In genomic region chr14:97177635-97178034, GRCh38 we compare ENCODE assay signal across 13 cellular contexts.
DNase-seq lines count a peak whose midpoint lies in the region; ATAC-seq and TF ChIP-seq lines count a peak whose summit lies in the region.
"Had no signal": no experiment of that assay in that cellular context is flagged by ENCODE, and none has a peak within 500 bp of the region (broad histone marks: within the 10 kb centered on the region; RNA-seq: fewer than 3 reads in every experiment).

No MANE protein-coding gene starts in this region.

- H3K9me3 ChIP-seq in GM23248 (ENCODE audit: low read depth), result no peaks in the 10 kb centered on the region
- H3K9me3 ChIP-seq: gastrocnemius medialis had no signal

- H2AFZ ChIP-seq in GM23248, result no peak overlapping the region

- no peak overlapping the region for H3K27ac ChIP-seq in GM23248
- H3K27ac ChIP-seq: gastrocnemius medialis, sigmoid colon had no signal

- H3K36me3 Mint-ChIP-seq in activated B cell treated with CpG ODN at 0.5 μM for 24 hours (ENCODE audit: low read depth), result no peaks in the 10 kb centered on the region

- in situ Hi-C loops in GM23248 (cut with MboI), result no loop called here

- POLR2A ChIA-PET in activated B cell treated with CpG ODN at 0.5 μM for 24 hours (lab: Charles Lee), result no interaction called here

- no peaks in the 10 kb centered on the region for H3K79me2 ChIP-seq in GM23248 (ENCODE audit: insufficient read depth)

- WGBS in GM23248 (ENCODE audit: low coverage in 1 of 2, low lambda C conversion rate in 2 of 2, missing lambda C conversion rate in 2 of 2), 2 experiments, result 59 to 74% methylated on average over 5 of the region's 5 CpGs

- no peaks in the 10 kb centered on the region for H3K27me3 ChIP-seq in GM23248 (replicated peaks; ENCODE audit: insufficient read depth)
- H3K27me3 ChIP-seq: gastrocnemius medialis had no signal

- no peaks in the 10 kb centered on the region for H3K27me3 Mint-ChIP-seq in stimulated activated naive CD8-positive, alpha-beta T cell treated with anti-CD3 and anti-CD28 coated beads, Interleukin-15, amount 100 ng/mL, for 72 hours
- H3K27me3 Mint-ChIP-seq in activated B cell treated with CpG ODN at 0.5 μM for 24 hours, result peaks cover 4% of the 10 kb centered on the region

- H3K27ac Mint-ChIP-seq in stimulated activated naive CD8-positive, alpha-beta T cell treated with anti-CD3 and anti-CD28 coated beads, Interleukin-15, amount 100 ng/mL, for 72 hours, result peak overlapping the region in 1 of 2 donors; percentile 39
- H3K27ac Mint-ChIP-seq in activated B cell treated with CpG ODN at 0.5 μM for 24 hours, result peak overlapping the region; percentile 43
- H3K27ac Mint-ChIP-seq: activated T-helper 2 cell treated with anti-CD3 and anti-CD28 coated beads, Interferon-gamma antibody, Interleukin-2, Interleukin-4, amounts not matched to agents 10 μg/mL and 5 μg/mL and 100 μg/mL, durations not matched to agents 14 hours and 24 hours and 36 hours had no signal

- H3F3A ChIP-seq in GM23248 (ENCODE audit: insufficient read depth), result peaks cover 5% of the 10 kb centered on the region

- no peak overlapping the region for H3K4me3 ChIP-seq in GM23248
- H3K4me3 ChIP-seq: gastrocnemius medialis, sigmoid colon had no signal

- intact Hi-C loops in activated B cell treated with CpG ODN at 0.5 μM for 24 hours (cut with micrococcal nuclease), result no loop called here

- no peak for DNase-seq in stimulated activated naive CD8-positive, alpha-beta T cell treated with anti-CD3 and anti-CD28 coated beads, Interleukin-15, amount 100 ng/mL, for 72 hours
- no peak for DNase-seq in stimulated activated naive CD8-positive, alpha-beta T cell treated with anti-CD3 and anti-CD28 coated beads, Interleukin-15, Interleukin-2, amounts not matched to agents 100 U/mL and 50 U/mL, for 24 hours
- peak; percentile 2 for DNase-seq in GM23248
- DNase-seq in activated B cell treated with CpG ODN at 0.5 μM for 24 hours, result no peak
- no peak for DNase-seq in effector CD8-positive, alpha-beta T cell (lab: John Stamatoyannopoulos, UW)
- no peak for DNase-seq in left lobe of liver (ENCODE audit: low spot score)
- DNase-seq in NCI-H526 (lab: John Stamatoyannopoulos, UW), result no peak
- DNase-seq in AG08396 (ENCODE audit: low spot score), result no peak
- DNase-seq: aorta, gastrocnemius medialis, sigmoid colon, substantia nigra had no signal

- H3K36me3 ChIP-seq in GM23248 (ENCODE audit: low read depth), result no peaks in the 10 kb centered on the region
- H3K36me3 ChIP-seq: gastrocnemius medialis, sigmoid colon had no signal

- no peaks in the 10 kb centered on the region for H4K20me1 ChIP-seq in GM23248 (ENCODE audit: insufficient read depth)

- H3K9ac ChIP-seq in GM23248, result no peak overlapping the region

- peak; percentile 26 for ATAC-seq in stimulated activated naive CD8-positive, alpha-beta T cell treated with anti-CD3 and anti-CD28 coated beads, Interleukin-15, amount 100 ng/mL, for 72 hours
- no peak for ATAC-seq in stimulated activated naive CD8-positive, alpha-beta T cell treated with anti-CD3 and anti-CD28 coated beads, Interleukin-15, Interleukin-2, amounts not matched to agents 100 U/mL and 50 U/mL, for 24 hours
- ATAC-seq in activated B cell treated with CpG ODN at 0.5 μM for 24 hours (ENCODE audit: low read depth), result peak; percentile 93
- ATAC-seq in left lobe of liver, result no peak
- ATAC-seq: gastrocnemius medialis had no signal

- H3K4me3 Mint-ChIP-seq in stimulated activated naive CD8-positive, alpha-beta T cell treated with anti-CD3 and anti-CD28 coated beads, Interleukin-15, amount 100 ng/mL, for 72 hours, result no peak overlapping the region
- no peak overlapping the region for H3K4me3 Mint-ChIP-seq in activated B cell treated with CpG ODN at 0.5 μM for 24 hours

- H3K4me1 Mint-ChIP-seq in stimulated activated naive CD8-positive, alpha-beta T cell treated with anti-CD3 and anti-CD28 coated beads, Interleukin-15, amount 100 ng/mL, for 72 hours, result peaks cover 40% of the 10 kb centered on the region
- H3K4me1 Mint-ChIP-seq in activated B cell treated with CpG ODN at 0.5 μM for 24 hours, result peaks cover 25% of the 10 kb centered on the region

- CTCF ChIA-PET in activated B cell treated with CpG ODN at 0.5 μM for 24 hours (lab: Charles Lee), result no interaction called here

- peaks cover 13% of the 10 kb centered on the region for H3K4me1 ChIP-seq in GM23248 (ENCODE audit: insufficient read depth)
- H3K4me1 ChIP-seq: gastrocnemius medialis, sigmoid colon had no signal

- no peaks in the 10 kb centered on the region for H3K9me2 ChIP-seq in GM23248 (ENCODE audit: insufficient read depth)

- H3K4me2 ChIP-seq in GM23248 (ENCODE audit: unreplicated experiment), result no peak overlapping the region

- TF ChIP-seq CTCF in activated B cell treated with CpG ODN at 0.5 μM for 24 hours (IDR thresholded peaks at IDR 0.05), result no peak

- peaks cover 17 to 20% of the 10 kb centered on the region in 2 donors for H3K9me3 Mint-ChIP-seq in stimulated activated naive CD8-positive, alpha-beta T cell treated with anti-CD3 and anti-CD28 coated beads, Interleukin-15, amount 100 ng/mL, for 72 hours
- H3K9me3 Mint-ChIP-seq in activated B cell treated with CpG ODN at 0.5 μM for 24 hours, result peaks cover 6% of the 10 kb centered on the region

Comparison
In these comparisons a context has a peak if more than half of its experiments do, and no peak if none do; other contexts are left out.
1. ATAC-seq: peak in stimulated activated naive CD8-positive, alpha-beta T cell treated with anti-CD3 and anti-CD28 coated beads, Interleukin-15, amount 100 ng/mL, for 72 hours (single experiment) and activated B cell treated with CpG ODN at 0.5 μM for 24 hours (single experiment); none in stimulated activated naive CD8-positive, alpha-beta T cell treated with anti-CD3 and anti-CD28 coated beads, Interleukin-15, Interleukin-2, amounts not matched to agents 100 U/mL and 50 U/mL, for 24 hours (single experiment) and left lobe of liver (single experiment).